In the genomic region with DNA sequence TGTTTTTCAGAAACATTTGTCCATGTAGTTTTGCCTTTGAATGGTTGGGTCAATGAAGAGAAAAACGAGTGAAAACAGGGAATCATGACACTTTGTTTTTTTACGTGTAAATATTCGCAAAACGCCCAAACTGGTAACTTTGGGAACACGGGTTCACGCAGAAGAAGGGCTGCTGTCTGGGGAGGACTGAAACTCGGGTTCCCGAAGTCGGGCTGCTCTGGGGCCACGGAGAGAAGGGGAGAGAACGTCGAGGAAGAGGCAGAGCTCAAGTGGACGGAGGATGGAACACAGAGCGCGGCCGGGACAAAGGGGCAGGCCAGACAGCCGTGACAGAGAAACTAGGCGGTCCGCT, we compare ENCODE assay signal across 8 cellular contexts. TPM values are rescaled to one million over a fixed set of nuclear protein-coding genes. Genes with fewer than 3 reads are reported as not detected.
A peak's percentile ranks its signal among the peaks of the same experiment; 100 is the strongest.
DNase-seq lines count a peak whose midpoint lies in the region; ATAC-seq, FAIRE-seq and TF ChIP-seq lines count a peak whose summit lies in the region.

No MANE protein-coding gene starts in this region.

- H3K27ac ChIP-seq in GM23338 (ENCODE audit: low read depth) (peak overlapping the region; percentile 97), colonic mucosa (peak overlapping the region; percentile 97)

- TF ChIP-seq CTCF in GM23338 (conservative IDR thresholded peaks at IDR 0.05; ENCODE audit: low read depth in 2 of 2) (no peak), colonic mucosa (IDR thresholded peaks at IDR 0.05) (no peak)

- H3K9me3 ChIP-seq in colonic mucosa (no peaks in the 10 kb centered on the region), mononuclear cell (ENCODE audit: low read depth, low read length) (no peaks in the 10 kb centered on the region)

- H3K36me3 Mint-ChIP-seq in GM23338 (ENCODE audit: low read depth): peaks cover 10% of the 10 kb centered on the region; the same call in 2 of the 3 replicates

- no peaks in the 10 kb centered on the region for H4K20me1 ChIP-seq in GM23338 (replicated peaks; ENCODE audit: insufficient read depth)

- peaks cover 1% of the 10 kb centered on the region for H3K27me3 Mint-ChIP-seq in GM23338 (ENCODE audit: insufficient read depth, low read depth, poor library complexity)

- peak; percentile 67 for ATAC-seq in GM23338

- peak overlapping the region; percentile 91 for H2AFZ ChIP-seq in GM23338

- H3K9ac ChIP-seq in colonic mucosa (ENCODE audit: low read depth in 2 of 2, low read length in 2 of 2): peak overlapping the region; percentile 75

- no peaks in the 10 kb centered on the region; the same call in 2 of the 3 replicates for H3K9me3 Mint-ChIP-seq in GM23338

- peak overlapping the region; percentile 86 for H3K4me2 ChIP-seq in GM23338

- no peaks in the 10 kb centered on the region for H3K27me3 ChIP-seq in GM23338 (ENCODE audit: insufficient read depth)
- no peaks in the 10 kb centered on the region for H3K27me3 ChIP-seq in colonic mucosa
- H3K27me3 ChIP-seq in mononuclear cell (ENCODE audit: insufficient read depth, low read length): no peaks in the 10 kb centered on the region

- H3F3A ChIP-seq in GM23338 (replicated peaks; ENCODE audit: low read depth): no peaks in the 10 kb centered on the region

- H3K4me3 Mint-ChIP-seq in GM23338: peak overlapping the region; percentile 85

- DNase-seq in NCI-H1105 treated with DMSO at 0.1 percent for 48 hours (lab: John Stamatoyannopoulos, UW): peak; percentile 47
- no peak for DNase-seq in NCI-H1105 (lab: John Stamatoyannopoulos, UW)
- DNase-seq in GM23338 (ENCODE audit: low spot score): no peak
- DNase-seq in NCI-H2227 (lab: John Stamatoyannopoulos, UW; ENCODE audit: unreplicated experiment): peak; percentile 70
- DNase-seq in colonic mucosa: peak; percentile 73
- DNase-seq in urothelium cell line (ENCODE audit: low spot score): peak; percentile 77
- no peak for DNase-seq in UCSD-AML1 (lab: John Stamatoyannopoulos, UW; ENCODE audit: unreplicated experiment)

- H3K36me3 ChIP-seq in GM23338 (ENCODE audit: insufficient read depth) (no peaks in the 10 kb centered on the region), colonic mucosa (no peaks in the 10 kb centered on the region)

- peaks cover 7% of the 10 kb centered on the region; the same call in 1 of the 2 replicates for H3K79me2 ChIP-seq in GM23338 (replicated peaks; ENCODE audit: insufficient read depth)

- peak overlapping the region; percentile 96 for H3K27ac Mint-ChIP-seq in GM23338

- H3K9me2 ChIP-seq in GM23338 (ENCODE audit: insufficient read depth): 0 out of 2 replicates have a peak, but pooled peaks cover 3% of the 10 kb centered on the region

- H3K4me1 ChIP-seq in GM23338 (ENCODE audit: insufficient read depth) (peaks cover 13% of the 10 kb centered on the region), colonic mucosa (no peaks in the 10 kb centered on the region), mononuclear cell (ENCODE audit: insufficient read depth, low read length) (peaks cover 19% of the 10 kb centered on the region)

- H3K4me1 Mint-ChIP-seq in GM23338: peaks cover 20% of the 10 kb centered on the region

- no peak for FAIRE-seq in urothelium cell line (lab: Jason Lieb, UNC)

- H3K4me3 ChIP-seq in GM23338 (peak overlapping the region; percentile 74), colonic mucosa (peak overlapping the region; percentile 51), mononuclear cell (ENCODE audit: low read length) (peak overlapping the region; percentile 58)

- intact Hi-C loops in colonic mucosa (cut with DNase I): loop anchor here (5.0 kb wide), 1 partner anchor 173 kb away; no protein-coding TSS in a partner anchor

TF ChIP-seq in GM23338, 12 proteins besides CTCF, POLR2A, EP300 and RAD21 (continues in another document):
- no peak for TF ChIP-seq EZH2phosphoT487 (IDR thresholded peaks at IDR 0.05; ENCODE audit: unreplicated experiment)
- no peak for TF ChIP-seq POLR2AphosphoS5 (IDR thresholded peaks at IDR 0.05; ENCODE audit: low read depth)
- no peak for TF ChIP-seq NANOG (IDR thresholded peaks at IDR 0.05; ENCODE audit: borderline replicate concordance)
- TF ChIP-seq ZNF114 (CRISPR knock-in tag; IDR thresholded peaks at IDR 0.05): no peak
- TF ChIP-seq CREB1 (CRISPR knock-in tag; IDR thresholded peaks at IDR 0.05; ENCODE audit: low read depth): no peak
- TF ChIP-seq STAT1 (IDR thresholded peaks at IDR 0.05; ENCODE audit: unreplicated experiment): no peak
- TF ChIP-seq ZNF331 (CRISPR knock-in tag; IDR thresholded peaks at IDR 0.05; ENCODE audit: low read depth): no peak
- TF ChIP-seq JUNB (IDR thresholded peaks at IDR 0.05; ENCODE audit: unreplicated experiment): no peak
- TF ChIP-seq, protein P1, sequence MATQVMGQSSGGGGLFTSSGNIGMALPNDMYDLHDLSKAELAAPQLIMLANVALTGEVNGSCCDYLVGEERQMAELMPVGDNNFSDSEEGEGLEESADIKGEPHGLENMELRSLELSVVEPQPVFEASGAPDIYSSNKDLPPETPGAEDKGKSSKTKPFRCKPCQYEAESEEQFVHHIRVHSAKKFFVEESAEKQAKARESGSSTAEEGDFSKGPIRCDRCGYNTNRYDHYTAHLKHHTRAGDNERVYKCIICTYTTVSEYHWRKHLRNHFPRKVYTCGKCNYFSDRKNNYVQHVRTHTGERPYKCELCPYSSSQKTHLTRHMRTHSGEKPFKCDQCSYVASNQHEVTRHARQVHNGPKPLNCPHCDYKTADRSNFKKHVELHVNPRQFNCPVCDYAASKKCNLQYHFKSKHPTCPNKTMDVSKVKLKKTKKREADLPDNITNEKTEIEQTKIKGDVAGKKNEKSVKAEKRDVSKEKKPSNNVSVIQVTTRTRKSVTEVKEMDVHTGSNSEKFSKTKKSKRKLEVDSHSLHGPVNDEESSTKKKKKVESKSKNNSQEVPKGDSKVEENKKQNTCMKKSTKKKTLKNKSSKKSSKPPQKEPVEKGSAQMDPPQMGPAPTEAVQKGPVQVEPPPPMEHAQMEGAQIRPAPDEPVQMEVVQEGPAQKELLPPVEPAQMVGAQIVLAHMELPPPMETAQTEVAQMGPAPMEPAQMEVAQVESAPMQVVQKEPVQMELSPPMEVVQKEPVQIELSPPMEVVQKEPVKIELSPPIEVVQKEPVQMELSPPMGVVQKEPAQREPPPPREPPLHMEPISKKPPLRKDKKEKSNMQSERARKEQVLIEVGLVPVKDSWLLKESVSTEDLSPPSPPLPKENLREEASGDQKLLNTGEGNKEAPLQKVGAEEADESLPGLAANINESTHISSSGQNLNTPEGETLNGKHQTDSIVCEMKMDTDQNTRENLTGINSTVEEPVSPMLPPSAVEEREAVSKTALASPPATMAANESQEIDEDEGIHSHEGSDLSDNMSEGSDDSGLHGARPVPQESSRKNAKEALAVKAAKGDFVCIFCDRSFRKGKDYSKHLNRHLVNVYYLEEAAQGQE (IDR thresholded peaks at IDR 0.05; ENCODE audit: unreplicated experiment): no peak

RNA-seq across cellular contexts. Expression of a gene that starts 0.5 kb away (rescaled TPM):
- 13.1 and 19.3 TPM in 2 replicates for total RNA-seq in GM23338 (2014; rRNA removed; shearing (Covaris generic))
- polyA plus RNA-seq in GM23338 (2016; fragmentation: Nextera tagmentation; extraction: Ambion mirVana): 17.7 and 19.2 TPM in 2 replicates
- total RNA-seq in colonic mucosa: 10 to 100 TPM in 1 of 2 donors, 1 to 10 TPM in 1; 7.6 to 18.5 TPM
- total RNA-seq in mononuclear cell: 5.6 TPM

RNA-seq across cellular contexts. Expression of a gene that starts 43.0 kb away (rescaled TPM):
- 32.7 and 36.3 TPM in 2 replicates for total RNA-seq in GM23338 (2014; rRNA removed; shearing (Covaris generic))
- 10.1 and 12.0 TPM in 2 replicates for polyA plus RNA-seq in GM23338 (2016; fragmentation: Nextera tagmentation; extraction: Ambion mirVana)
- total RNA-seq in colonic mucosa (100 to 1,000 TPM in 1 of 2 donors, 10 to 100 TPM in 1; 56.0 to 112 TPM), mononuclear cell (64.3 TPM)

Comparison
In these comparisons a context has a peak if more than half of its experiments do, and no peak if none do; other contexts are left out.
1. DNase-seq: peak in NCI-H1105 treated with DMSO at 0.1 percent for 48 hours (single experiment), NCI-H2227 (single experiment), colonic mucosa (single experiment) and urothelium cell line (single experiment); none in NCI-H1105 (single experiment), GM23338 (single experiment) and UCSD-AML1 (single experiment).
2. Peak in every context shown above with its lines, with median percentiles within 50 percentile points of each other: H3K4me3 ChIP-seq.